Comparison of ENCODE assay signal across 8 cellular contexts in genomic region chr5:93078082-93079038, GRCh38.
A peak's percentile ranks its signal among the peaks of the same experiment; 100 is the strongest.
DNase-seq lines count a peak whose midpoint lies in the region; ATAC-seq and TF ChIP-seq lines count a peak whose summit lies in the region.

No MANE protein-coding gene starts in this region.

- H3K27ac Mint-ChIP-seq in chondrocyte (ENCODE audit: unreplicated experiment) (peak overlapping the region; percentile 94), mesothelial cell of epicardium (peak overlapping the region; percentile 98), immature natural killer cell (no peak overlapping the region)
- H3K27ac Mint-ChIP-seq in effector memory CD8-positive, alpha-beta T cell: no peak overlapping the region

- ATAC-seq in GM18519 (IDR thresholded peaks at IDR 0.05; ENCODE audit: low FRiP score, unreplicated experiment): peak; percentile 64
- peak; percentile 65 for ATAC-seq in HG02759 (IDR thresholded peaks at IDR 0.05; ENCODE audit: unreplicated experiment)
- no peak for ATAC-seq in effector memory CD8-positive, alpha-beta T cell (replicated peaks)

- TF ChIP-seq CTCF in chondrocyte (IDR thresholded peaks at IDR 0.05): no peak
- TF ChIP-seq CTCF in mesothelial cell of epicardium (IDR thresholded peaks at IDR 0.05; ENCODE audit: unreplicated experiment): no peak

- no peaks in the 10 kb centered on the region for H3K27me3 Mint-ChIP-seq in chondrocyte (ENCODE audit: low read depth)
- H3K27me3 Mint-ChIP-seq in mesothelial cell of epicardium (ENCODE audit: low read depth): no peaks in the 10 kb centered on the region
- H3K27me3 Mint-ChIP-seq in immature natural killer cell (ENCODE audit: low read depth in 3 of 3): peaks cover 0 to 4% (median 0%) of the 10 kb centered on the region in 3 donors
- H3K27me3 Mint-ChIP-seq in effector memory CD8-positive, alpha-beta T cell: no peaks in the 10 kb centered on the region

- H3K36me3 Mint-ChIP-seq in chondrocyte (ENCODE audit: low read depth): no peaks in the 10 kb centered on the region
- H3K36me3 Mint-ChIP-seq in mesothelial cell of epicardium: no peaks in the 10 kb centered on the region
- no peaks in the 10 kb centered on the region for H3K36me3 Mint-ChIP-seq in immature natural killer cell
- H3K36me3 Mint-ChIP-seq in effector memory CD8-positive, alpha-beta T cell (ENCODE audit: insufficient read depth): no peaks in the 10 kb centered on the region

- DNase-seq in NCI-H446 treated with DMSO at 0.1 percent for 48 hours (lab: John Stamatoyannopoulos, UW) (peak; percentile 81), chondrocyte (ENCODE audit: low spot score) (no peak), mesothelial cell of epicardium (ENCODE audit: low spot score in 2 of 2, unreplicated experiment in 2 of 2) (peak; percentile 22 to 54), immature natural killer cell (no peak)
- DNase-seq in stimulated activated CD4-positive, alpha-beta T cell treated with anti-CD3 and anti-CD28 coated beads, Interleukin-4, amount 100 ng/mL, for 4 hours: no peak
- no peak for DNase-seq in effector memory CD8-positive, alpha-beta T cell

- H3K4me3 Mint-ChIP-seq in chondrocyte (ENCODE audit: unreplicated experiment): peak overlapping the region; percentile 45
- H3K4me3 Mint-ChIP-seq in mesothelial cell of epicardium: no peak overlapping the region
- no peak overlapping the region for H3K4me3 Mint-ChIP-seq in immature natural killer cell
- H3K4me3 Mint-ChIP-seq in effector memory CD8-positive, alpha-beta T cell: no peak overlapping the region

- peaks cover 38% of the 10 kb centered on the region for H3K4me1 Mint-ChIP-seq in chondrocyte (ENCODE audit: low read depth)
- H3K4me1 Mint-ChIP-seq in mesothelial cell of epicardium: peaks cover 47% of the 10 kb centered on the region
- H3K4me1 Mint-ChIP-seq in immature natural killer cell: no peaks in the 10 kb centered on the region
- no peaks in the 10 kb centered on the region for H3K4me1 Mint-ChIP-seq in effector memory CD8-positive, alpha-beta T cell (ENCODE audit: low read depth in 2 of 2)

- H3K9me3 Mint-ChIP-seq in chondrocyte (ENCODE audit: low read depth) (no peaks in the 10 kb centered on the region), mesothelial cell of epicardium (peaks cover 6% of the 10 kb centered on the region), immature natural killer cell (peaks cover 2 to 8% (median 3%) of the 10 kb centered on the region in 6 donors)
- H3K9me3 Mint-ChIP-seq in effector memory CD8-positive, alpha-beta T cell: peaks cover 5 to 6% of the 10 kb centered on the region in 2 donors

Comparison
In these comparisons a context has a peak if more than half of its experiments do, and no peak if none do; other contexts are left out.
1. DNase-seq: peak in NCI-H446 treated with DMSO at 0.1 percent for 48 hours (single experiment) and mesothelial cell of epicardium (2 of 2); none in chondrocyte (single experiment), stimulated activated CD4-positive, alpha-beta T cell treated with anti-CD3 and anti-CD28 coated beads, Interleukin-4, amount 100 ng/mL, for 4 hours (0 of 2), immature natural killer cell (0 of 3) and effector memory CD8-positive, alpha-beta T cell (0 of 3).
2. H3K27ac Mint-ChIP-seq: peak in chondrocyte (single experiment) and mesothelial cell of epicardium (single experiment); none in immature natural killer cell (0 of 6) and effector memory CD8-positive, alpha-beta T cell (0 of 2).